Comparison of ENCODE assay signal across 9 cellular contexts in the genomic region with DNA sequence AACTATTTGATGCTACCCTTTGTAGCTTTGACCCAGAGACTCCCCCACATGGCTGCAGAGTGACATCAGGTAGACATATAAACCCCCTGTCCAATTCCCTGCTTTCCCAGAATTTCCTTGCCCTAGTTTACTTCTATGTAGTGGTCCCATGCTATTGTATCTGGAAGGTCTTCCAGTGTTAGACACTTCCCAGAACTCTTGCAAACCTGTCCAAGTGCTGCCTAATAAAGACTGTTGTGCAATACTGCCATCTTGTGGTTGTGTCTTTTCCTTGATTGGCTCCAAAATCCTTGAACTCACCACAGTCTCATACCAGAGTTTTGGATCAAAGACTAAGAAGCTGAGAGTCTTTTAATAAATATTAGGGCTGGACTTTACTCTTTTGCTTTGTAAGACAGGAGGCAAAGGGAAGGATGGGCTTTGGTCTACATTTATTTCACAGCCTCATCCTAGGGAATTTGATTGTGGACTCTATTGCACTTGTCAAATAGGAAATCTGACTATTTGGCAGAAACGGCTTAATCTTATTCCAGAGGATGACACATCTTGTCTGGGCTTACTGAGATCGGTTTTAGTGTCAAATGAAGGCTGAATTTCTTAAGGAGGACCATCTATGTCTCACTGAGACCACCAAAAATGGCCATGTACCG.
DNase-seq lines count a peak whose midpoint lies in the region; ATAC-seq and TF ChIP-seq lines count a peak whose summit lies in the region.
"Had no signal": no experiment of that assay in that cellular context is flagged by ENCODE, and none has a peak within 500 bp of the region (broad histone marks: within the 10 kb centered on the region; RNA-seq: fewer than 3 reads in every experiment).

No MANE protein-coding gene starts in this region.

- H4K20me1 ChIP-seq in DND-41 (ENCODE audit: insufficient read depth, low read length) = no peaks in the 10 kb centered on the region

- peak; percentile 78 for ATAC-seq in DND-41 (ENCODE audit: insufficient read depth, low read depth)
- peak; percentile 88 for ATAC-seq in left lung
- no peak for ATAC-seq in effector memory CD8-positive, alpha-beta T cell (replicated peaks)
- ATAC-seq: activated T-cell treated with anti-CD3 and anti-CD28 coated beads, Interleukin-2, amount 50 U/mL, for 72 hours had no signal

- H3K36me3 ChIP-seq in DND-41 (ENCODE audit: insufficient read depth, low read length) (no peaks in the 10 kb centered on the region), left lung (no peaks in the 10 kb centered on the region)

- intact Hi-C loops in left lung (cut with DNase I) = no loop called here

- H3K36me3 Mint-ChIP-seq in effector memory CD8-positive, alpha-beta T cell (ENCODE audit: insufficient read depth) = no peaks in the 10 kb centered on the region

- no peaks in the 10 kb centered on the region for H3K27me3 Mint-ChIP-seq in effector memory CD8-positive, alpha-beta T cell

- H3K9me3 Mint-ChIP-seq in effector memory CD8-positive, alpha-beta T cell = no peaks in the 10 kb centered on the region

- DNase-seq in DND-41 = peak; percentile 38
- DNase-seq in GM20000 (ENCODE audit: low spot score) = peak; percentile 17
- peak; percentile 28 for DNase-seq in HPDE6-E6E7 (ENCODE audit: extremely low spot score)
- DNase-seq in NCI-H82 treated with DMSO at 0.1 percent for 48 hours (lab: John Stamatoyannopoulos, UW; ENCODE audit: unreplicated experiment) = peak; percentile 32
- DNase-seq in T47D (ENCODE audit: low read depth in 1 of 2, low spot score in 1 of 2) = peak; percentile 3 to 78
- DNase-seq in left lung = no peak
- DNase-seq in GM19240 (ENCODE audit: insufficient read length, low spot score) = no peak
- no peak for DNase-seq in effector memory CD8-positive, alpha-beta T cell

- H2AFZ ChIP-seq in DND-41 (ENCODE audit: low read depth, low read length) = no peak overlapping the region

- H3K9me3 ChIP-seq in DND-41 (ENCODE audit: insufficient read depth, low read length, severe bottlenecking) (no peaks in the 10 kb centered on the region), left lung (no peaks in the 10 kb centered on the region)

- H3K27ac ChIP-seq in DND-41 (ENCODE audit: low read length) = no peak overlapping the region
- H3K27ac ChIP-seq in left lung = no peak overlapping the region

- no peaks in the 10 kb centered on the region for H3K79me2 ChIP-seq in DND-41 (ENCODE audit: insufficient read depth, low read length)

- TF ChIP-seq CTCF in DND-41 (IDR thresholded peaks at IDR 0.05; ENCODE audit: borderline replicate concordance, extremely low read depth, low read length, poor library complexity, severe bottlenecking) = peak; percentile 81
- peak; percentile 44 for TF ChIP-seq CTCF in GM20000 (IDR thresholded peaks at IDR 0.05; ENCODE audit: extremely low read depth, missing control alignments)
- TF ChIP-seq CTCF in left lung (IDR thresholded peaks at IDR 0.05) = peak; percentile 35 to 50

- no peaks in the 10 kb centered on the region for H3K4me1 Mint-ChIP-seq in effector memory CD8-positive, alpha-beta T cell (ENCODE audit: low read depth in 2 of 2)

- no peak overlapping the region for H3K4me3 ChIP-seq in DND-41 (ENCODE audit: low read depth in 1 of 2, low read length in 2 of 2)
- H3K4me3 ChIP-seq in left lung = no peak overlapping the region

- H3K9ac ChIP-seq in DND-41 (ENCODE audit: low read depth, low read length) = no peak overlapping the region

- H3K4me1 ChIP-seq in DND-41 (ENCODE audit: insufficient read depth, low read length) (no peaks in the 10 kb centered on the region), left lung (no peaks in the 10 kb centered on the region)

- in situ Hi-C loops in T47D (cut with HindIII; ENCODE audit: low pct_unique_long_range_greater_than_20kb, low sequenced_read_pairs) = no loop called here

- H3K4me2 ChIP-seq in DND-41 (ENCODE audit: insufficient read depth, low read length) = no peak overlapping the region

- H3K4me3 Mint-ChIP-seq in effector memory CD8-positive, alpha-beta T cell = no peak overlapping the region
- H3K4me3 Mint-ChIP-seq: activated T-cell treated with anti-CD3 and anti-CD28 coated beads, Interleukin-2, amount 50 U/mL, for 72 hours had no signal

- H3K27ac Mint-ChIP-seq in effector memory CD8-positive, alpha-beta T cell = no peak overlapping the region
- H3K27ac Mint-ChIP-seq: activated T-cell treated with anti-CD3 and anti-CD28 coated beads, Interleukin-2, amount 50 U/mL, for 72 hours had no signal

- no peaks in the 10 kb centered on the region for H3K27me3 ChIP-seq in DND-41 (ENCODE audit: insufficient read depth, low read length, poor library complexity)
- peaks cover 0 to 5% of the 10 kb centered on the region in 2 donors for H3K27me3 ChIP-seq in left lung

Comparison
In these comparisons a context has a peak if more than half of its experiments do, and no peak if none do; other contexts are left out.
1. DNase-seq: peak in DND-41 (single experiment), GM20000 (single experiment), HPDE6-E6E7 (single experiment), NCI-H82 treated with DMSO at 0.1 percent for 48 hours (single experiment) and T47D (2 of 2); none in left lung (0 of 2), GM19240 (single experiment) and effector memory CD8-positive, alpha-beta T cell (0 of 3).
2. Peak in every context shown above with its lines, with median percentiles within 50 percentile points of each other: CTCF ChIP-seq.